Comparison of ENCODE assay signal across 1 cellular context in genomic region chr13:24274452-24274971, GRCh38.
TF ChIP-seq lines count a peak whose summit lies in the region.

No MANE protein-coding gene starts in this region.

TF ChIP-seq in GM23338, 12 proteins besides CTCF, POLR2A, EP300 and RAD21 (continued from another document):
- no peak for TF ChIP-seq ZNF462 (CRISPR knock-in tag; IDR thresholded peaks at IDR 0.05)
